In genomic region chr21:35156293-35156976, GRCh38 we compare ENCODE assay signal across 17 cellular contexts.
DNase-seq lines count a peak whose midpoint lies in the region; ATAC-seq, FAIRE-seq and TF ChIP-seq lines count a peak whose summit lies in the region.
"Had no signal": no experiment of that assay in that cellular context is flagged by ENCODE, and none has a peak within 500 bp of the region (broad histone marks: within the 10 kb centered on the region; RNA-seq: fewer than 3 reads in every experiment).

No MANE protein-coding gene starts in this region.

- H3K9me1 ChIP-seq in IMR-90 (ENCODE audit: insufficient read depth, low read length) = no peaks in the 10 kb centered on the region

- peak overlapping the region; percentile 44; the same call in 1 of the 2 replicates for H2AK5ac ChIP-seq in IMR-90 (ENCODE audit: low read depth, low read length)

- H3K18ac ChIP-seq in IMR-90 (ENCODE audit: low read depth, low read length) = no peak overlapping the region

- CTCF ChIA-PET in IMR-90 (lab: Yijun Ruan, JAX) = no interaction called here

- no peaks in the 10 kb centered on the region for H4K20me1 ChIP-seq in IMR-90 (ENCODE audit: insufficient read depth, low read length)

- TF ChIP-seq CTCF in IMR-90 (conservative IDR thresholded peaks at IDR 0.05; ENCODE audit: low read depth, low read length) (no peak), body of pancreas (IDR thresholded peaks at IDR 0.05) (no peak), Peyer's patch (IDR thresholded peaks at IDR 0.05) (no peak)

- peaks cover under 1% of the 10 kb centered on the region for H3K4me1 Mint-ChIP-seq in stimulated activated effector memory CD8-positive, alpha-beta T cell treated with anti-CD3 and anti-CD28 coated beads, Interleukin-12 subunit alpha, Interleukin-12 subunit beta, amount 100 ng/mL, for 72 hours

- H3K27me3 ChIP-seq in IMR-90 (ENCODE audit: control insufficient read depth, insufficient read depth, low read length) (no peaks in the 10 kb centered on the region), body of pancreas (no peaks in the 10 kb centered on the region), Peyer's patch (no peaks in the 10 kb centered on the region), small intestine (ENCODE audit: control insufficient read depth in 2 of 2, insufficient read depth in 2 of 2, low read length in 2 of 2) (no peaks in the 10 kb centered on the region)

- H2BK120ac ChIP-seq in IMR-90 (ENCODE audit: low read depth, low read length) = no peak overlapping the region

- no peak for ATAC-seq in IMR-90 (ENCODE audit: low read depth)
- ATAC-seq in body of pancreas = peak; percentile 21
- no peak for ATAC-seq in stimulated activated effector memory CD8-positive, alpha-beta T cell treated with anti-CD3 and anti-CD28 coated beads, Interleukin-12 subunit alpha, Interleukin-12 subunit beta, amount 100 ng/mL, for 72 hours

- no peak overlapping the region for H3K27ac ChIP-seq in IMR-90 (ENCODE audit: insufficient read depth, low read length)
- H3K27ac ChIP-seq in body of pancreas = no peak overlapping the region
- H3K27ac ChIP-seq in Peyer's patch = no peak overlapping the region
- H3K27ac ChIP-seq in small intestine (ENCODE audit: low read depth in 1 of 2, low read length in 1 of 2) = no peak overlapping the region
- H3K27ac ChIP-seq: 22Rv1, C4-2B had no signal

- H3K14ac ChIP-seq in IMR-90 (replicated peaks; ENCODE audit: low read depth, low read length) = no peak overlapping the region

- H3K9me3 Mint-ChIP-seq in stimulated activated effector memory CD8-positive, alpha-beta T cell treated with anti-CD3 and anti-CD28 coated beads, Interleukin-12 subunit alpha, Interleukin-12 subunit beta, amount 100 ng/mL, for 72 hours = peaks cover 6% of the 10 kb centered on the region

- H3K9me3 ChIP-seq in IMR-90 (ENCODE audit: control insufficient read depth, insufficient read depth, low read length) = peaks cover 3% of the 10 kb centered on the region; the same call in 1 of the 2 replicates
- H3K9me3 ChIP-seq in body of pancreas = no peaks in the 10 kb centered on the region
- H3K9me3 ChIP-seq in Peyer's patch = no peaks in the 10 kb centered on the region
- H3K9me3 ChIP-seq in small intestine (ENCODE audit: control insufficient read depth, low read depth) = no peaks in the 10 kb centered on the region

- H3K36me3 ChIP-seq in IMR-90 (ENCODE audit: control insufficient read depth, insufficient read depth, low read length) = no peaks in the 10 kb centered on the region
- no peaks in the 10 kb centered on the region for H3K36me3 ChIP-seq in body of pancreas (replicated peaks in 1 of 2; ENCODE audit: insufficient read depth in 1 of 2, low read depth in 2 of 2)
- no peaks in the 10 kb centered on the region for H3K36me3 ChIP-seq in Peyer's patch
- no peaks in the 10 kb centered on the region for H3K36me3 ChIP-seq in small intestine (ENCODE audit: control insufficient read depth in 2 of 2, insufficient read depth in 2 of 2, low read length in 2 of 2)

- no CpG with 5 or more reads among the region's 2 CpGs for WGBS in IMR-90 (ENCODE audit: extremely low coverage in 2 of 2, insufficient read length in 1 of 2), 2 experiments
- WGBS in body of pancreas, 2 donors = 34 to 38% methylated on average over 2 of the region's 2 CpGs
- 20 to 58% (median 47%) methylated on average over 2 of the region's 2 CpGs for WGBS in small intestine, 3 donors

- TF ChIP-seq RAD21 in IMR-90 (IDR thresholded peaks at IDR 0.05; ENCODE audit: low read length) = no peak

- no peak overlapping the region for H3K4ac ChIP-seq in IMR-90 (ENCODE audit: low read depth, low read length)

- no peak overlapping the region for H3K27ac Mint-ChIP-seq in stimulated activated effector memory CD8-positive, alpha-beta T cell treated with anti-CD3 and anti-CD28 coated beads, Interleukin-12 subunit alpha, Interleukin-12 subunit beta, amount 100 ng/mL, for 72 hours

- no peak overlapping the region for H4K5ac ChIP-seq in IMR-90 (ENCODE audit: low read depth, low read length)

- no peak overlapping the region for H3K4me2 ChIP-seq in IMR-90 (ENCODE audit: low read depth, low read length)

- no peak overlapping the region for H2BK5ac ChIP-seq in IMR-90 (ENCODE audit: low read depth, low read length, poor library complexity, severe bottlenecking)

- no peak for TF ChIP-seq POLR2A in IMR-90 (IDR thresholded peaks at IDR 0.05; ENCODE audit: low read depth, low read length)
- TF ChIP-seq POLR2A in body of pancreas (IDR thresholded peaks at IDR 0.05) = no peak
- no peak for TF ChIP-seq POLR2A in Peyer's patch (IDR thresholded peaks at IDR 0.05)

- DNase-seq in DMS79 treated with DMSO at 0.1 percent for 48 hours (lab: John Stamatoyannopoulos, UW) = peak; percentile 4
- no peak for DNase-seq in DMS79 (lab: John Stamatoyannopoulos, UW)
- DNase-seq in IMR-90 = no peak
- DNase-seq in body of pancreas = no peak
- DNase-seq in renal cortical epithelial cell (ENCODE audit: low read depth) = peak; percentile 80
- DNase-seq in stimulated activated effector memory CD8-positive, alpha-beta T cell treated with anti-CD3 and anti-CD28 coated beads, Interleukin-12 subunit alpha, Interleukin-12 subunit beta, amount 100 ng/mL, for 72 hours (ENCODE audit: low spot score in 2 of 2) = no peak
- DNase-seq in Peyer's patch = no peak
- DNase-seq in small intestine = no peak
- DNase-seq: AML-193, DMS153, KBM-7, NCI-H1694 treated with DMSO at 0.1 percent for 48 hours, NCI-H2171 treated with DMSO at 0.1 percent for 48 hours, NCI-H82 had no signal

- no peaks in the 10 kb centered on the region for H3K79me1 ChIP-seq in IMR-90 (ENCODE audit: low read depth in 1 of 2, low read length in 2 of 2)

- no peak overlapping the region for H3K23ac ChIP-seq in IMR-90 (ENCODE audit: low read depth, low read length)

- H3K4me3 ChIP-seq in IMR-90 (ENCODE audit: insufficient read depth, low read depth, low read length) = no peak overlapping the region
- no peak overlapping the region for H3K4me3 ChIP-seq in body of pancreas
- H3K4me3 ChIP-seq in Peyer's patch = no peak overlapping the region
- no peak overlapping the region for H3K4me3 ChIP-seq in small intestine (ENCODE audit: low read depth in 1 of 2, low read length in 2 of 2)

- H3K9ac ChIP-seq in IMR-90 (ENCODE audit: low read depth, low read length) = no peak overlapping the region

- no peaks in the 10 kb centered on the region for H3K36me3 Mint-ChIP-seq in stimulated activated effector memory CD8-positive, alpha-beta T cell treated with anti-CD3 and anti-CD28 coated beads, Interleukin-12 subunit alpha, Interleukin-12 subunit beta, amount 100 ng/mL, for 72 hours

- POLR2A ChIA-PET in IMR-90 (lab: Charles Lee; ENCODE audit: unreplicated experiment) = no interaction called here

- no peak for FAIRE-seq in small intestine (lab: Jason Lieb, UNC)
- FAIRE-seq: H1 had no signal

- in situ Hi-C loops in IMR-90 (cut with MboI; ENCODE audit: low sequenced_read_pairs) = no loop called here

- H2AK9ac ChIP-seq in IMR-90 (replicated peaks; ENCODE audit: low read depth, low read length, poor library complexity) = no peak overlapping the region

- H3K4me1 ChIP-seq in IMR-90 (ENCODE audit: control insufficient read depth, insufficient read depth, low read length) = peaks cover under 1% of the 10 kb centered on the region
- no peaks in the 10 kb centered on the region for H3K4me1 ChIP-seq in body of pancreas
- H3K4me1 ChIP-seq in Peyer's patch = no peaks in the 10 kb centered on the region
- no peaks in the 10 kb centered on the region for H3K4me1 ChIP-seq in small intestine (ENCODE audit: control insufficient read depth in 2 of 2, insufficient read depth in 1 of 2, low read depth in 1 of 2, low read length in 1 of 2)

- intact Hi-C loops in IMR-90 (cut with micrococcal nuclease) (no loop called here), body of pancreas (cut with DNase I) (no loop called here)

- no peak overlapping the region for H2AFZ ChIP-seq in IMR-90 (replicated peaks; ENCODE audit: low read length, poor library complexity)

- H4K91ac ChIP-seq in IMR-90 (ENCODE audit: insufficient read depth, low read depth, low read length) = no peak overlapping the region

- dilution Hi-C loops in IMR-90 (cut with HindIII; ENCODE audit: low sequenced_read_pairs, unreplicated experiment) = no loop called here

- BruUV-seq in IMR-90 (replicated peaks; lab: Mats Ljungman, UMichigan) = no TSS peak

- H3K56ac ChIP-seq in IMR-90 (ENCODE audit: extremely low read depth, insufficient read depth, low read length) = no peak overlapping the region

- no peak overlapping the region for H2BK15ac ChIP-seq in IMR-90 (ENCODE audit: low read depth, low read length)

- H3K4me3 Mint-ChIP-seq in stimulated activated effector memory CD8-positive, alpha-beta T cell treated with anti-CD3 and anti-CD28 coated beads, Interleukin-12 subunit alpha, Interleukin-12 subunit beta, amount 100 ng/mL, for 72 hours = no peak overlapping the region

- H4K8ac ChIP-seq in IMR-90 (ENCODE audit: low read depth in 2 of 2, low read length in 2 of 2) = no peak overlapping the region

- no peak overlapping the region for H2BK20ac ChIP-seq in IMR-90 (ENCODE audit: low read depth, low read length)

TF ChIP-seq in IMR-90, 13 proteins besides CTCF, POLR2A, EP300 and RAD21 (continues in another document):
- TF ChIP-seq MXI1 (IDR thresholded peaks at IDR 0.05; ENCODE audit: borderline replicate concordance, low read depth, low read length) = no peak
- TF ChIP-seq BHLHE40 (IDR thresholded peaks at IDR 0.05; ENCODE audit: low read depth, low read length) = no peak
- TF ChIP-seq CEBPB (IDR thresholded peaks at IDR 0.05; ENCODE audit: low read depth, low read length) = no peak
- TF ChIP-seq MAZ (IDR thresholded peaks at IDR 0.05; ENCODE audit: borderline replicate concordance, low read depth, low read length) = no peak
- TF ChIP-seq USF2 (IDR thresholded peaks at IDR 0.05; ENCODE audit: low read depth, low read length) = no peak
- no peak for TF ChIP-seq FOS (IDR thresholded peaks at IDR 0.05; ENCODE audit: low read depth, low read length)
- TF ChIP-seq RFX5 (IDR thresholded peaks at IDR 0.05; ENCODE audit: low read depth, low read length) = no peak
- TF ChIP-seq RCOR1 (IDR thresholded peaks at IDR 0.05; ENCODE audit: insufficient replicate concordance, low read length) = no peak
- no peak for TF ChIP-seq NFE2L2 (IDR thresholded peaks at IDR 0.05; ENCODE audit: low read depth, low read length)
- no peak for TF ChIP-seq MAFK (IDR thresholded peaks at IDR 0.05; ENCODE audit: low read depth, low read length)
- TF ChIP-seq CHD1 (IDR thresholded peaks at IDR 0.05; ENCODE audit: low read depth, low read length) = no peak

Comparison
In these comparisons a context has a peak if more than half of its experiments do, and no peak if none do; other contexts are left out.
1. DNase-seq: peak in DMS79 treated with DMSO at 0.1 percent for 48 hours (single experiment) and renal cortical epithelial cell (single experiment); none in DMS79 (single experiment), IMR-90 (single experiment), body of pancreas (0 of 4), stimulated activated effector memory CD8-positive, alpha-beta T cell treated with anti-CD3 and anti-CD28 coated beads, Interleukin-12 subunit alpha, Interleukin-12 subunit beta, amount 100 ng/mL, for 72 hours (0 of 2), Peyer's patch (0 of 3) and small intestine (single experiment).